Comparison of ENCODE assay signal across 9 cellular contexts in genomic region chr5:95760291-95761191, GRCh38. TPM values are rescaled to one million over a fixed set of nuclear protein-coding genes. Genes with fewer than 3 reads are reported as not detected.
DNase-seq lines count a peak whose midpoint lies in the region; ATAC-seq, FAIRE-seq and TF ChIP-seq lines count a peak whose summit lies in the region.
"Had no signal": no experiment of that assay in that cellular context is flagged by ENCODE, and none has a peak within 500 bp of the region (broad histone marks: within the 10 kb centered on the region; RNA-seq: fewer than 3 reads in every experiment).

No MANE protein-coding gene starts in this region.

- peaks cover 0 to 43% (median 29%) of the 10 kb centered on the region in 4 donors for H3K4me1 ChIP-seq in transverse colon

- no peaks in the 10 kb centered on the region for H3K9me3 Mint-ChIP-seq in IgD-negative memory B cell
- no peaks in the 10 kb centered on the region for H3K9me3 Mint-ChIP-seq in activated T-helper 1 cell treated with anti-CD3 and anti-CD28 coated beads, Interleukin-12 subunit alpha, Interleukin-12 subunit beta, Interleukin-2, Interleukin-4 antibody, amounts not matched to agents 30 ng/mL and 10 ng/mL and 1 ng/mL, durations not matched to agents 14 hours and 24 hours and 36 hours
- H3K9me3 Mint-ChIP-seq: brain had no signal

- peak overlapping the region; percentile 83 to 93 (median 90) for H3K27ac Mint-ChIP-seq in IgD-negative memory B cell
- H3K27ac Mint-ChIP-seq in activated T-helper 1 cell treated with anti-CD3 and anti-CD28 coated beads, Interleukin-12 subunit alpha, Interleukin-12 subunit beta, Interleukin-2, Interleukin-4 antibody, amounts not matched to agents 30 ng/mL and 10 ng/mL and 1 ng/mL, durations not matched to agents 14 hours and 24 hours and 36 hours = peak overlapping the region; percentile 45

- TF ChIP-seq CTCF in transverse colon (IDR thresholded peaks at IDR 0.05) = no peak

- 51 to 58% methylated on average over 3 of the region's 3 CpGs for WGBS in transverse colon (ENCODE audit: low coverage in 1 of 2), 2 donors

- peak; percentile 88 for ATAC-seq in GM21526 (IDR thresholded peaks at IDR 0.05; ENCODE audit: low FRiP score, unreplicated experiment)

- peak overlapping the region; percentile 58 to 73 (median 68) for H3K27ac ChIP-seq in transverse colon

- peaks cover 0 to 9% (median 0%) of the 10 kb centered on the region in 4 donors for H3K36me3 ChIP-seq in transverse colon

- H3K4me3 ChIP-seq in GM08714 (ENCODE audit: low read length) (peak overlapping the region; percentile 36; the same call in 1 of the 2 replicates), transverse colon (no peak overlapping the region)

- H3K27me3 Mint-ChIP-seq in IgD-negative memory B cell = no peaks in the 10 kb centered on the region
- peaks cover 22% of the 10 kb centered on the region for H3K27me3 Mint-ChIP-seq in activated T-helper 1 cell treated with anti-CD3 and anti-CD28 coated beads, Interleukin-12 subunit alpha, Interleukin-12 subunit beta, Interleukin-2, Interleukin-4 antibody, amounts not matched to agents 30 ng/mL and 10 ng/mL and 1 ng/mL, durations not matched to agents 14 hours and 24 hours and 36 hours (ENCODE audit: insufficient read depth)
- H3K27me3 Mint-ChIP-seq: brain had no signal

- no peak for DNase-seq in activated T-helper 1 cell treated with anti-CD3 and anti-CD28 coated beads, Interleukin-12 subunit alpha, Interleukin-12 subunit beta, Interleukin-2, Interleukin-4 antibody, amounts not matched to agents 30 ng/mL and 10 ng/mL and 1 ng/mL, durations not matched to agents 14 hours and 24 hours and 36 hours (ENCODE audit: low spot score)
- DNase-seq in transverse colon (no peak), NCI-H187 treated with DMSO at 0.1 percent for 48 hours (lab: John Stamatoyannopoulos, UW) (no peak), HT-29 (ENCODE audit: low spot score) (no peak)

- peak; percentile 97 for FAIRE-seq in islet of Langerhans (lab: Jason Lieb, UNC)

- in situ Hi-C loops in transverse colon (cut with MboI; ENCODE audit: low pct_ligation_motif_present in 1 of 4, low pct_unique_long_range_greater_than_20kb in 1 of 4, low sequenced_read_pairs in 3 of 4) = loop anchor here in 1 of 4 donors (10.0 kb wide), 1 partner anchor 106 kb away; no protein-coding TSS in a partner anchor

- peak overlapping the region; percentile 83 to 91 (median 88) for H3K4me3 Mint-ChIP-seq in IgD-negative memory B cell
- H3K4me3 Mint-ChIP-seq in activated T-helper 1 cell treated with anti-CD3 and anti-CD28 coated beads, Interleukin-12 subunit alpha, Interleukin-12 subunit beta, Interleukin-2, Interleukin-4 antibody, amounts not matched to agents 30 ng/mL and 10 ng/mL and 1 ng/mL, durations not matched to agents 14 hours and 24 hours and 36 hours = peak overlapping the region; percentile 52

- TF ChIP-seq EP300 in transverse colon (IDR thresholded peaks at IDR 0.05; ENCODE audit: low read depth) = no peak

- intact Hi-C loops in activated T-helper 1 cell treated with anti-CD3 and anti-CD28 coated beads, Interleukin-12 subunit alpha, Interleukin-12 subunit beta, Interleukin-2, Interleukin-4 antibody, amounts not matched to agents 30 ng/mL and 10 ng/mL and 1 ng/mL, durations not matched to agents 14 hours and 24 hours and 36 hours (cut with micrococcal nuclease) = loop anchor here (1.0 to 5.0 kb wide), 7 partner anchors 13 to 206 kb away; partner anchors contain the start of genes ARSK, GLRX and SKIC3
- intact Hi-C loops in transverse colon (cut with DNase I; ENCODE audit: low total_unique reads) = no loop called here

- no peaks in the 10 kb centered on the region for H3K9me3 ChIP-seq in transverse colon

- H3K4me1 Mint-ChIP-seq in IgD-negative memory B cell = peaks cover 28 to 36% (median 35%) of the 10 kb centered on the region in 3 donors
- H3K4me1 Mint-ChIP-seq in activated T-helper 1 cell treated with anti-CD3 and anti-CD28 coated beads, Interleukin-12 subunit alpha, Interleukin-12 subunit beta, Interleukin-2, Interleukin-4 antibody, amounts not matched to agents 30 ng/mL and 10 ng/mL and 1 ng/mL, durations not matched to agents 14 hours and 24 hours and 36 hours (ENCODE audit: low read depth) = peaks cover 30% of the 10 kb centered on the region

- H3K27me3 ChIP-seq in transverse colon = no peaks in the 10 kb centered on the region

- peaks cover 1% of the 10 kb centered on the region for H3K36me3 Mint-ChIP-seq in IgD-negative memory B cell
- no peaks in the 10 kb centered on the region for H3K36me3 Mint-ChIP-seq in activated T-helper 1 cell treated with anti-CD3 and anti-CD28 coated beads, Interleukin-12 subunit alpha, Interleukin-12 subunit beta, Interleukin-2, Interleukin-4 antibody, amounts not matched to agents 30 ng/mL and 10 ng/mL and 1 ng/mL, durations not matched to agents 14 hours and 24 hours and 36 hours (ENCODE audit: low read depth)

- no peak for TF ChIP-seq POLR2A in transverse colon (IDR thresholded peaks at IDR 0.05)

RNA-seq across cellular contexts. Expression of gene RHOBTB3, which starts 29.4 kb away (rescaled TPM):
- 1.9 TPM for polyA plus RNA-seq in IgD-negative memory B cell
- total RNA-seq in activated T-helper 1 cell treated with anti-CD3 and anti-CD28 coated beads, Interleukin-12 subunit alpha, Interleukin-12 subunit beta, Interleukin-2, Interleukin-4 antibody, amounts not matched to agents 30 ng/mL and 10 ng/mL and 1 ng/mL, durations not matched to agents 14 hours and 24 hours and 36 hours = 0.36 and 0.71 TPM in 2 replicates
- 100 to 1,000 TPM in 1 of 4 donors, 10 to 100 TPM in 3; 53.0 to 143 (median 84.2) TPM for total RNA-seq in transverse colon
- 69.3 and 72.5 TPM in 2 replicates for total RNA-seq in HT-29 (2014; rRNA removed; shearing (Covaris generic))

Comparison
In these comparisons a context has a peak if more than half of its experiments do, and no peak if none do; other contexts are left out.
1. RNA of gene RHOBTB3, which starts 29.4 kb away (total RNA-seq): 53.0 to 143 TPM in transverse colon and 69.3 to 72.5 TPM in HT-29; 0.36 to 0.71 TPM in activated T-helper 1 cell treated with anti-CD3 and anti-CD28 coated beads, Interleukin-12 subunit alpha, Interleukin-12 subunit beta, Interleukin-2, Interleukin-4 antibody, amounts not matched to agents 30 ng/mL and 10 ng/mL and 1 ng/mL, durations not matched to agents 14 hours and 24 hours and 36 hours; every median in the first group is over 10 times any median in the second.